Comparison of ENCODE assay signal across 32 cellular contexts in the genomic region with DNA sequence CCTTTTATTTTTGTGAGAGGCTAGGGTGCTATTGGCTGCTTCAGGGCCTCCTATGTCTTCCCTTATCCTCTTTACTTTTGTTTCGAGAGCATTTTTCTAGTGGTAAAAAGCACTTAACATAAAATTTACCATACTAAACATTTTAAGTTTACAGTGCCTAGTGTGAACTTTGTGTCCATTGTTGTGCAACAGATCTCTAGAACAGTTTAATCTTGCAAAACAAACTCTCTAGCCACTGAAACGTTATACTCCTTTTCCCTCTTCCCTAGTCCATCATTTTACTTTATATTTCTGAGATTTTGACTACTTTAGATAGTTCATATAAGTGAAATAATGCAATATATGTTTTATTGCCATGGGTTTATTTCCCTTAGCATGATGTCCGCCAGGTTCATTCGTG.
"Had no signal": no experiment of that assay in that cellular context is flagged by ENCODE, and none has a peak within 500 bp of the region (broad histone marks: within the 10 kb centered on the region; RNA-seq: fewer than 3 reads in every experiment).

No MANE protein-coding gene starts in this region.

- H3K27ac ChIP-seq: neutrophil, ovary, parathyroid adenoma, psoas muscle, skin epidermis, stomach, thoracic aorta, thyroid gland, tibial nerve, upper lobe of left lung, vagina had no signal

- H3K36me3 ChIP-seq: neutrophil, ovary, stomach, thoracic aorta, thyroid gland, tibial nerve, upper lobe of left lung, vagina had no signal

- H3K4me3 ChIP-seq: ovary, psoas muscle, skin epidermis, smooth muscle cell, stomach, thoracic aorta, thyroid gland, tibial nerve, upper lobe of left lung, vagina had no signal

- FAIRE-seq: urothelium cell line had no signal

- H3K27me3 ChIP-seq: neutrophil, ovary, stomach, thyroid gland, tibial nerve, upper lobe of left lung, vagina had no signal

- H3K27ac Mint-ChIP-seq: naive B cell; naive thymus-derived CD8-positive, alpha-beta T cell; natural killer cell treated with Interleukin-12 subunit alpha and Interleukin-12 subunit beta and Interleukin-15 and Interleukin-18, amount 100 ng/mL, for 72 hours; nephron progenitor cell; progenitor cell of endocrine pancreas; stimulated activated effector memory CD8-positive, alpha-beta T cell treated with anti-CD3 and anti-CD28 coated beads, Interleukin-12 subunit alpha, Interleukin-12 subunit beta, amount 100 ng/mL, for 72 hours; stimulated activated naive B cell treated with anti-CD40 and anti-IgM and Interleukin-4, amounts not matched to agents 10 μg/mL and 1 μg/mL and 100 μg/mL, for 72 hours; stimulated activated naive CD8-positive, alpha-beta T cell treated with anti-CD3 and anti-CD28 coated beads, Interleukin-15, Interleukin-2, amounts not matched to agents 100 ng/mL and 50 ng/mL, for 24 hours had no signal

- H3K4me2 ChIP-seq: smooth muscle cell had no signal

- H3K36me3 Mint-ChIP-seq: naive B cell; naive thymus-derived CD8-positive, alpha-beta T cell; natural killer cell treated with Interleukin-12 subunit alpha and Interleukin-12 subunit beta and Interleukin-15 and Interleukin-18, amount 100 ng/mL, for 72 hours; stimulated activated effector memory CD8-positive, alpha-beta T cell treated with anti-CD3 and anti-CD28 coated beads, Interleukin-12 subunit alpha, Interleukin-12 subunit beta, amount 100 ng/mL, for 72 hours; stimulated activated naive B cell treated with anti-CD40 and anti-IgM and Interleukin-4, amounts not matched to agents 10 μg/mL and 1 μg/mL and 100 μg/mL, for 72 hours had no signal

- DNase-seq: naive B cell; naive thymus-derived CD8-positive, alpha-beta T cell; nephron progenitor cell; nucleus accumbens; ovary; posterior cingulate gyrus; psoas muscle; right cardiac atrium; stimulated activated CD4-positive, alpha-beta T cell treated with anti-CD3 and anti-CD28 coated beads, Interleukin-15, amount 100 ng/mL, for 24 hours; stimulated activated CD4-positive, alpha-beta T cell treated with anti-CD3 and anti-CD28 coated beads, Interleukin-2, amount 100 ng/mL, for 24 hours; stimulated activated CD4-positive, alpha-beta T cell treated with anti-CD3 and anti-CD28 coated beads, Interleukin-2, amount 100 ng/mL, for 48 hours; stimulated activated CD4-positive, alpha-beta T cell treated with anti-CD3 and anti-CD28 coated beads, Interleukin-4, amount 100 ng/mL, for 24 hours; stimulated activated naive B cell treated with anti-CD40 and anti-IgM and Interleukin-4, amounts not matched to agents 10 μg/mL and 1 μg/mL and 100 μg/mL, for 72 hours; stimulated activated naive CD4-positive, alpha-beta T cell treated with Interleukin-2 at 50 U/mL for 16 hours; stomach; thyroid gland; trophoblast cell; upper lobe of left lung had no signal

- H3K9me3 Mint-ChIP-seq: nephron progenitor cell, neural crest cell had no signal

- H3K4me3 Mint-ChIP-seq: naive B cell; naive thymus-derived CD8-positive, alpha-beta T cell; natural killer cell treated with Interleukin-12 subunit alpha and Interleukin-12 subunit beta and Interleukin-15 and Interleukin-18, amount 100 ng/mL, for 72 hours; nephron progenitor cell; neural crest cell; stimulated activated effector memory CD8-positive, alpha-beta T cell treated with anti-CD3 and anti-CD28 coated beads, Interleukin-12 subunit alpha, Interleukin-12 subunit beta, amount 100 ng/mL, for 72 hours; stimulated activated naive B cell treated with anti-CD40 and anti-IgM and Interleukin-4, amounts not matched to agents 10 μg/mL and 1 μg/mL and 100 μg/mL, for 72 hours; stimulated activated naive CD8-positive, alpha-beta T cell treated with anti-CD3 and anti-CD28 coated beads, Interleukin-15, Interleukin-2, amounts not matched to agents 100 ng/mL and 50 ng/mL, for 24 hours had no signal

- H3K27me3 Mint-ChIP-seq: naive B cell; natural killer cell treated with Interleukin-12 subunit alpha and Interleukin-12 subunit beta and Interleukin-15 and Interleukin-18, amount 100 ng/mL, for 72 hours; progenitor cell of endocrine pancreas; stimulated activated naive B cell treated with anti-CD40 and anti-IgM and Interleukin-4, amounts not matched to agents 10 μg/mL and 1 μg/mL and 100 μg/mL, for 72 hours; stimulated activated naive CD8-positive, alpha-beta T cell treated with anti-CD3 and anti-CD28 coated beads, Interleukin-15, Interleukin-2, amounts not matched to agents 100 ng/mL and 50 ng/mL, for 24 hours had no signal

- H3K79me2 ChIP-seq: parathyroid adenoma had no signal

- H3K4me1 ChIP-seq: parathyroid adenoma, psoas muscle, stomach, thyroid gland, upper lobe of left lung, vagina had no signal

- H2AFZ ChIP-seq: parathyroid adenoma had no signal

- H3K9me3 ChIP-seq: neutrophil, ovary, psoas muscle, stomach, thoracic aorta, tibial nerve, upper lobe of left lung, vagina had no signal

- H3K4me1 Mint-ChIP-seq: naive B cell; naive thymus-derived CD8-positive, alpha-beta T cell; neural crest cell; stimulated activated effector memory CD8-positive, alpha-beta T cell treated with anti-CD3 and anti-CD28 coated beads, Interleukin-12 subunit alpha, Interleukin-12 subunit beta, amount 100 ng/mL, for 72 hours; stimulated activated naive B cell treated with anti-CD40 and anti-IgM and Interleukin-4, amounts not matched to agents 10 μg/mL and 1 μg/mL and 100 μg/mL, for 72 hours had no signal

- H3K9ac ChIP-seq: parathyroid adenoma had no signal

- ATAC-seq: naive thymus-derived CD8-positive, alpha-beta T cell; natural killer cell treated with Interleukin-12 subunit alpha and Interleukin-12 subunit beta and Interleukin-15 and Interleukin-18, amount 100 ng/mL, for 72 hours; psoas muscle; right cardiac atrium; sciatic nerve; stimulated activated effector memory CD8-positive, alpha-beta T cell treated with anti-CD3 and anti-CD28 coated beads, Interleukin-12 subunit alpha, Interleukin-12 subunit beta, amount 100 ng/mL, for 72 hours; stimulated activated naive B cell treated with anti-CD40 and anti-IgM and Interleukin-4, amounts not matched to agents 10 μg/mL and 1 μg/mL and 100 μg/mL, for 72 hours had no signal
